ENCODE assay signal across 1 cellular context in the genomic region with DNA sequence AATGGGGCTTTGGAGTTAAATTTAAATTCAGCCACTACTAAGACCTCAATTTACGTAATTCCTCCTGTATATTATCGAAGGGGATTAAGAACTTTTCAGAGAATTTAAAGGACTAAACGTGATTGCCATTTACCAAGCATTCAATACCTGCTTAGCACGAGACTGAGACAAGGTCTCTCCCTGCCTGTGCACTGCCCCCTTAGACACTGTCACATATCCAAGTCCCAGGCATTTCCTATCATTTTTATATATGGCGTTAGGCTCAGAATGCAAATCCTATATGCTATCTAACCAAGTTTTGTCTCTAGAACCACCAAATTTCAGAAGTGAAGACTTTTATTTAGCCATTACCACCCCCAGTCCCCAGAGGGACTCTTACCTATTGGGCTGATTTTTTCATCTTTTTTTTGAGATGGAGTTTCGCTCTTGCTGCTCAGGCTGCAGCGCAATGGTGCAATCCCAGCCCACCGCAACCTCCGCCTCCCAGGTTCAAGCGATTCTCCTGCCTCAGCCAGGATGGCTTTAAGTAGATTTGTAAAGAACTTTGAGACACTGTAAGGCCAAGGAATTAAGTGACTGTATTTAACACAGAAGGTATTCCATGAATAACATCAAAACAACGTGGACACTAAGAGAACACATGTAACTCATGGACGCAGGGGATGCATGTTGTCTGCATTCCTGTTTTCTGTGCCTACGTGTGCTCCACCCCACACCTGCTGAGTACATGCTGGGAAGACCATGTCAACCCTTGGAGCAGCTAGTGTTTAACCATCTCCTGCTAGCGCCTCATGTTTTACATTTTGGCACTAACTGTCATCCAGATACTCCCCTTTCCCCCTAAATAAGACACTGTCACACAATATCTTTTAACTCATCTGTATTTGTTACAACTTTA.
TF ChIP-seq lines count a peak whose summit lies in the region.

No MANE protein-coding gene starts in this region.

TF ChIP-seq in K562, 482 proteins besides CTCF, POLR2A, EP300 and RAD21 (continues in another document):
- TF ChIP-seq COPS2 (conservative IDR thresholded peaks at IDR 0.05) (no peak), SAP30 (IDR thresholded peaks at IDR 0.05; ENCODE audit: borderline replicate concordance, insufficient read depth, low read depth, low read length, poor library complexity, severe bottlenecking) (no peak), HNRNPUL1 (IDR thresholded peaks at IDR 0.05; ENCODE audit: low read length) (no peak), ZBED1 (IDR thresholded peaks at IDR 0.05) (peak; percentile 96; the same call in 1 of the 2 replicates), ZNF507 (tag; conservative IDR thresholded peaks at IDR 0.05) (no peak), POLR2AphosphoS2 (IDR thresholded peaks at IDR 0.05; ENCODE audit: low read length) (peak; percentile 84), EHMT2 (IDR thresholded peaks at IDR 0.05) (no peak), CBFA2T3 (IDR thresholded peaks at IDR 0.05) (no peak), RBM39 (optimal IDR thresholded peaks at IDR 0.05; ENCODE audit: low read depth, low read length) (no peak), PRPF4 (IDR thresholded peaks at IDR 0.05; ENCODE audit: insufficient read depth, low read depth, low read length, poor library complexity, severe bottlenecking) (no peak), NONO (IDR thresholded peaks at IDR 0.05; ENCODE audit: low read depth in 2 of 2, low read length in 1 of 2) (no peak), FOXA1 (IDR thresholded peaks at IDR 0.05; ENCODE audit: borderline replicate concordance) (no peak), NFE2L1 (tag; IDR thresholded peaks at IDR 0.05; ENCODE audit: borderline replicate concordance, low read depth) (no peak), PHTF2 (CRISPR knock-in tag; IDR thresholded peaks at IDR 0.05) (peak; percentile 89; the same call in 1 of the 2 replicates), ZNF146 (CRISPR knock-in tag; IDR thresholded peaks at IDR 0.05; ENCODE audit: unreplicated experiment) (no peak), NCOA1 (IDR thresholded peaks at IDR 0.05; ENCODE audit: low read depth) (no peak), KDM5B (IDR thresholded peaks at IDR 0.05; ENCODE audit: insufficient replicate concordance, low read depth, low read length) (no peak), KLF13 (tag; IDR thresholded peaks at IDR 0.05; ENCODE audit: borderline replicate concordance, low read depth) (no peak), ZNF232 (CRISPR knock-in tag; IDR thresholded peaks at IDR 0.05) (no peak), ZNF133 (CRISPR knock-in tag; IDR thresholded peaks at IDR 0.05) (no peak), SETDB1 (IDR thresholded peaks at IDR 0.05; ENCODE audit: low read length) (no peak), NR1H2 (CRISPR knock-in tag; IDR thresholded peaks at IDR 0.05) (no peak), ZNF224 (CRISPR knock-in tag; IDR thresholded peaks at IDR 0.05) (no peak), PPARD (CRISPR knock-in tag; IDR thresholded peaks at IDR 0.05) (no peak), MYNN (IDR thresholded peaks at IDR 0.05) (peak; percentile 96), MYNN (CRISPR knock-in tag; IDR thresholded peaks at IDR 0.05) (peak; percentile 81), SMAD4 (CRISPR knock-in tag; conservative IDR thresholded peaks at IDR 0.05) (no peak), NCOA4 (IDR thresholded peaks at IDR 0.05; ENCODE audit: partially characterized antibody) (no peak), JUN (IDR thresholded peaks at IDR 0.05; ENCODE audit: borderline replicate concordance, low read depth, low read length) (no peak), JUN (CRISPR knock-in tag; IDR thresholded peaks at IDR 0.05; ENCODE audit: borderline replicate concordance) (no peak), POLR2G (IDR thresholded peaks at IDR 0.05; ENCODE audit: low read depth, low read length) (0 out of 2 replicates have a peak, but pooled peaks have one; percentile 0), RFX7 (CRISPR knock-in tag; IDR thresholded peaks at IDR 0.05) (no peak), ZNF274 (IDR thresholded peaks at IDR 0.05; ENCODE audit: borderline replicate concordance, low read depth, low read length) (no peak), SIN3A (IDR thresholded peaks at IDR 0.05; ENCODE audit: borderline replicate concordance in 2 of 2, control insufficient read depth in 1 of 2, low read depth in 2 of 2, low read length in 2 of 2) (peak in 1 of 2 experiments; percentile 13; a peak in 1 of 4 replicates), ZNF444 (CRISPR knock-in tag; IDR thresholded peaks at IDR 0.05) (no peak), ZNF408 (CRISPR knock-in tag; IDR thresholded peaks at IDR 0.05; ENCODE audit: low read depth) (no peak), ZNF830 (CRISPR knock-in tag; IDR thresholded peaks at IDR 0.05) (no peak), ZNF239 (CRISPR knock-in tag; IDR thresholded peaks at IDR 0.05) (no peak), CHD1 (IDR thresholded peaks at IDR 0.05; ENCODE audit: low read length) (no peak)
- TF ChIP-seq, protein P1, sequence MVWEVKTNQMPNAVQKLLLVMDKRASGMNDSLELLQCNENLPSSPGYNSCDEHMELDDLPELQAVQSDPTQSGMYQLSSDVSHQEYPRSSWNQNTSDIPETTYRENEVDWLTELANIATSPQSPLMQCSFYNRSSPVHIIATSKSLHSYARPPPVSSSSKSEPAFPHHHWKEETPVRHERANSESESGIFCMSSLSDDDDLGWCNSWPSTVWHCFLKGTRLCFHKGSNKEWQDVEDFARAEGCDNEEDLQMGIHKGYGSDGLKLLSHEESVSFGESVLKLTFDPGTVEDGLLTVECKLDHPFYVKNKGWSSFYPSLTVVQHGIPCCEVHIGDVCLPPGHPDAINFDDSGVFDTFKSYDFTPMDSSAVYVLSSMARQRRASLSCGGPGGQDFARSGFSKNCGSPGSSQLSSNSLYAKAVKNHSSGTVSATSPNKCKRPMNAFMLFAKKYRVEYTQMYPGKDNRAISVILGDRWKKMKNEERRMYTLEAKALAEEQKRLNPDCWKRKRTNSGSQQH (CRISPR knock-in tag; IDR thresholded peaks at IDR 0.05) = no peak
- TF ChIP-seq, protein P2, sequence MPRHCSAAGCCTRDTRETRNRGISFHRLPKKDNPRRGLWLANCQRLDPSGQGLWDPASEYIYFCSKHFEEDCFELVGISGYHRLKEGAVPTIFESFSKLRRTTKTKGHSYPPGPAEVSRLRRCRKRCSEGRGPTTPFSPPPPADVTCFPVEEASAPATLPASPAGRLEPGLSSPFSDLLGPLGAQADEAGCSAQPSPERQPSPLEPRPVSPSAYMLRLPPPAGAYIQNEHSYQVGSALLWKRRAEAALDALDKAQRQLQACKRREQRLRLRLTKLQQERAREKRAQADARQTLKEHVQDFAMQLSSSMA (CRISPR knock-in tag; IDR thresholded peaks at IDR 0.05) = no peak
- TF ChIP-seq, protein P3, sequence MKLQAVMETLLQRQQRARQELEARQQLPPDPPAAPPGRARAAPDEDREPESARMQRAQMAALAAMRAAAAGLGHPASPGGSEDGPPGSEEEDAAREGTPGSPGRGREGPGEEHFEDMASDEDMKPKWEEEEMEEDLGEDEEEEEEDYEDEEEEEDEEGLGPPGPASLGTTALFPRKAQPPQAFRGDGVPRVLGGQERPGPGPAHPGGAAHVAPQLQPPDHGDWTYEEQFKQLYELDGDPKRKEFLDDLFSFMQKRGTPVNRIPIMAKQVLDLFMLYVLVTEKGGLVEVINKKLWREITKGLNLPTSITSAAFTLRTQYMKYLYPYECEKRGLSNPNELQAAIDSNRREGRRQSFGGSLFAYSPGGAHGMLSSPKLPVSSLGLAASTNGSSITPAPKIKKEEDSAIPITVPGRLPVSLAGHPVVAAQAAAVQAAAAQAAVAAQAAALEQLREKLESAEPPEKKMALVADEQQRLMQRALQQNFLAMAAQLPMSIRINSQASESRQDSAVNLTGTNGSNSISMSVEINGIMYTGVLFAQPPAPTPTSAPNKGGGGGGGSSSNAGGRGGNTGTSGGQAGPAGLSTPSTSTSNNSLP (IDR thresholded peaks at IDR 0.05; ENCODE audit: borderline replicate concordance, low read depth, low read length) = no peak
- TF ChIP-seq, protein P4, sequence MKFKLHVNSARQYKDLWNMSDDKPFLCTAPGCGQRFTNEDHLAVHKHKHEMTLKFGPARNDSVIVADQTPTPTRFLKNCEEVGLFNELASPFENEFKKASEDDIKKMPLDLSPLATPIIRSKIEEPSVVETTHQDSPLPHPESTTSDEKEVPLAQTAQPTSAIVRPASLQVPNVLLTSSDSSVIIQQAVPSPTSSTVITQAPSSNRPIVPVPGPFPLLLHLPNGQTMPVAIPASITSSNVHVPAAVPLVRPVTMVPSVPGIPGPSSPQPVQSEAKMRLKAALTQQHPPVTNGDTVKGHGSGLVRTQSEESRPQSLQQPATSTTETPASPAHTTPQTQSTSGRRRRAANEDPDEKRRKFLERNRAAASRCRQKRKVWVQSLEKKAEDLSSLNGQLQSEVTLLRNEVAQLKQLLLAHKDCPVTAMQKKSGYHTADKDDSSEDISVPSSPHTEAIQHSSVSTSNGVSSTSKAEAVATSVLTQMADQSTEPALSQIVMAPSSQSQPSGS (CRISPR knock-in tag; IDR thresholded peaks at IDR 0.05) = no peak
- TF ChIP-seq, protein P5, sequence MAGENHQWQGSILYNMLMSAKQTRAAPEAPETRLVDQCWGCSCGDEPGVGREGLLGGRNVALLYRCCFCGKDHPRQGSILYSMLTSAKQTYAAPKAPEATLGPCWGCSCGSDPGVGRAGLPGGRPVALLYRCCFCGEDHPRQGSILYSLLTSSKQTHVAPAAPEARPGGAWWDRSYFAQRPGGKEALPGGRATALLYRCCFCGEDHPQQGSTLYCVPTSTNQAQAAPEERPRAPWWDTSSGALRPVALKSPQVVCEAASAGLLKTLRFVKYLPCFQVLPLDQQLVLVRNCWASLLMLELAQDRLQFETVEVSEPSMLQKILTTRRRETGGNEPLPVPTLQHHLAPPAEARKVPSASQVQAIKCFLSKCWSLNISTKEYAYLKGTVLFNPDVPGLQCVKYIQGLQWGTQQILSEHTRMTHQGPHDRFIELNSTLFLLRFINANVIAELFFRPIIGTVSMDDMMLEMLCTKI (IDR thresholded peaks at IDR 0.05; ENCODE audit: partially characterized antibody) = no peak
- TF ChIP-seq, protein P6, sequence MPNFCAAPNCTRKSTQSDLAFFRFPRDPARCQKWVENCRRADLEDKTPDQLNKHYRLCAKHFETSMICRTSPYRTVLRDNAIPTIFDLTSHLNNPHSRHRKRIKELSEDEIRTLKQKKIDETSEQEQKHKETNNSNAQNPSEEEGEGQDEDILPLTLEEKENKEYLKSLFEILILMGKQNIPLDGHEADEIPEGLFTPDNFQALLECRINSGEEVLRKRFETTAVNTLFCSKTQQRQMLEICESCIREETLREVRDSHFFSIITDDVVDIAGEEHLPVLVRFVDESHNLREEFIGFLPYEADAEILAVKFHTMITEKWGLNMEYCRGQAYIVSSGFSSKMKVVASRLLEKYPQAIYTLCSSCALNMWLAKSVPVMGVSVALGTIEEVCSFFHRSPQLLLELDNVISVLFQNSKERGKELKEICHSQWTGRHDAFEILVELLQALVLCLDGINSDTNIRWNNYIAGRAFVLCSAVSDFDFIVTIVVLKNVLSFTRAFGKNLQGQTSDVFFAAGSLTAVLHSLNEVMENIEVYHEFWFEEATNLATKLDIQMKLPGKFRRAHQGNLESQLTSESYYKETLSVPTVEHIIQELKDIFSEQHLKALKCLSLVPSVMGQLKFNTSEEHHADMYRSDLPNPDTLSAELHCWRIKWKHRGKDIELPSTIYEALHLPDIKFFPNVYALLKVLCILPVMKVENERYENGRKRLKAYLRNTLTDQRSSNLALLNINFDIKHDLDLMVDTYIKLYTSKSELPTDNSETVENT (CRISPR knock-in tag; IDR thresholded peaks at IDR 0.05) = no peak
- TF ChIP-seq, protein P7, sequence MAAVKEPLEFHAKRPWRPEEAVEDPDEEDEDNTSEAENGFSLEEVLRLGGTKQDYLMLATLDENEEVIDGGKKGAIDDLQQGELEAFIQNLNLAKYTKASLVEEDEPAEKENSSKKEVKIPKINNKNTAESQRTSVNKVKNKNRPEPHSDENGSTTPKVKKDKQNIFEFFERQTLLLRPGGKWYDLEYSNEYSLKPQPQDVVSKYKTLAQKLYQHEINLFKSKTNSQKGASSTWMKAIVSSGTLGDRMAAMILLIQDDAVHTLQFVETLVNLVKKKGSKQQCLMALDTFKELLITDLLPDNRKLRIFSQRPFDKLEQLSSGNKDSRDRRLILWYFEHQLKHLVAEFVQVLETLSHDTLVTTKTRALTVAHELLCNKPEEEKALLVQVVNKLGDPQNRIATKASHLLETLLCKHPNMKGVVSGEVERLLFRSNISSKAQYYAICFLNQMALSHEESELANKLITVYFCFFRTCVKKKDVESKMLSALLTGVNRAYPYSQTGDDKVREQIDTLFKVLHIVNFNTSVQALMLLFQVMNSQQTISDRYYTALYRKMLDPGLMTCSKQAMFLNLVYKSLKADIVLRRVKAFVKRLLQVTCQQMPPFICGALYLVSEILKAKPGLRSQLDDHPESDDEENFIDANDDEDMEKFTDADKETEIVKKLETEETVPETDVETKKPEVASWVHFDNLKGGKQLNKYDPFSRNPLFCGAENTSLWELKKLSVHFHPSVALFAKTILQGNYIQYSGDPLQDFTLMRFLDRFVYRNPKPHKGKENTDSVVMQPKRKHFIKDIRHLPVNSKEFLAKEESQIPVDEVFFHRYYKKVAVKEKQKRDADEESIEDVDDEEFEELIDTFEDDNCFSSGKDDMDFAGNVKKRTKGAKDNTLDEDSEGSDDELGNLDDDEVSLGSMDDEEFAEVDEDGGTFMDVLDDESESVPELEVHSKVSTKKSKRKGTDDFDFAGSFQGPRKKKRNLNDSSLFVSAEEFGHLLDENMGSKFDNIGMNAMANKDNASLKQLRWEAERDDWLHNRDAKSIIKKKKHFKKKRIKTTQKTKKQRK (IDR thresholded peaks at IDR 0.05; ENCODE audit: borderline replicate concordance, low read depth, low read length) = no peak
- TF ChIP-seq, protein P8, sequence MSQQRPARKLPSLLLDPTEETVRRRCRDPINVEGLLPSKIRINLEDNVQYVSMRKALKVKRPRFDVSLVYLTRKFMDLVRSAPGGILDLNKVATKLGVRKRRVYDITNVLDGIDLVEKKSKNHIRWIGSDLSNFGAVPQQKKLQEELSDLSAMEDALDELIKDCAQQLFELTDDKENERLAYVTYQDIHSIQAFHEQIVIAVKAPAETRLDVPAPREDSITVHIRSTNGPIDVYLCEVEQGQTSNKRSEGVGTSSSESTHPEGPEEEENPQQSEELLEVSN (IDR thresholded peaks at IDR 0.05; ENCODE audit: borderline replicate concordance in 1 of 2, extremely low read depth in 1 of 2, insufficient read depth in 1 of 2, insufficient read length in 1 of 2, low read depth in 1 of 2, low read length in 1 of 2, poor library complexity in 1 of 2, severe bottlenecking in 1 of 2) = no peak
- TF ChIP-seq, protein P9, sequence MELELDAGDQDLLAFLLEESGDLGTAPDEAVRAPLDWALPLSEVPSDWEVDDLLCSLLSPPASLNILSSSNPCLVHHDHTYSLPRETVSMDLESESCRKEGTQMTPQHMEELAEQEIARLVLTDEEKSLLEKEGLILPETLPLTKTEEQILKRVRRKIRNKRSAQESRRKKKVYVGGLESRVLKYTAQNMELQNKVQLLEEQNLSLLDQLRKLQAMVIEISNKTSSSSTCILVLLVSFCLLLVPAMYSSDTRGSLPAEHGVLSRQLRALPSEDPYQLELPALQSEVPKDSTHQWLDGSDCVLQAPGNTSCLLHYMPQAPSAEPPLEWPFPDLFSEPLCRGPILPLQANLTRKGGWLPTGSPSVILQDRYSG (tag; conservative IDR thresholded peaks at IDR 0.05; ENCODE audit: low read depth) = no peak
- TF ChIP-seq, protein P10, sequence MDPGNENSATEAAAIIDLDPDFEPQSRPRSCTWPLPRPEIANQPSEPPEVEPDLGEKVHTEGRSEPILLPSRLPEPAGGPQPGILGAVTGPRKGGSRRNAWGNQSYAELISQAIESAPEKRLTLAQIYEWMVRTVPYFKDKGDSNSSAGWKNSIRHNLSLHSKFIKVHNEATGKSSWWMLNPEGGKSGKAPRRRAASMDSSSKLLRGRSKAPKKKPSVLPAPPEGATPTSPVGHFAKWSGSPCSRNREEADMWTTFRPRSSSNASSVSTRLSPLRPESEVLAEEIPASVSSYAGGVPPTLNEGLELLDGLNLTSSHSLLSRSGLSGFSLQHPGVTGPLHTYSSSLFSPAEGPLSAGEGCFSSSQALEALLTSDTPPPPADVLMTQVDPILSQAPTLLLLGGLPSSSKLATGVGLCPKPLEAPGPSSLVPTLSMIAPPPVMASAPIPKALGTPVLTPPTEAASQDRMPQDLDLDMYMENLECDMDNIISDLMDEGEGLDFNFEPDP (CRISPR knock-in tag; IDR thresholded peaks at IDR 0.05) = no peak
